13 cellular contexts compared by ENCODE assay signal in the genomic region with DNA sequence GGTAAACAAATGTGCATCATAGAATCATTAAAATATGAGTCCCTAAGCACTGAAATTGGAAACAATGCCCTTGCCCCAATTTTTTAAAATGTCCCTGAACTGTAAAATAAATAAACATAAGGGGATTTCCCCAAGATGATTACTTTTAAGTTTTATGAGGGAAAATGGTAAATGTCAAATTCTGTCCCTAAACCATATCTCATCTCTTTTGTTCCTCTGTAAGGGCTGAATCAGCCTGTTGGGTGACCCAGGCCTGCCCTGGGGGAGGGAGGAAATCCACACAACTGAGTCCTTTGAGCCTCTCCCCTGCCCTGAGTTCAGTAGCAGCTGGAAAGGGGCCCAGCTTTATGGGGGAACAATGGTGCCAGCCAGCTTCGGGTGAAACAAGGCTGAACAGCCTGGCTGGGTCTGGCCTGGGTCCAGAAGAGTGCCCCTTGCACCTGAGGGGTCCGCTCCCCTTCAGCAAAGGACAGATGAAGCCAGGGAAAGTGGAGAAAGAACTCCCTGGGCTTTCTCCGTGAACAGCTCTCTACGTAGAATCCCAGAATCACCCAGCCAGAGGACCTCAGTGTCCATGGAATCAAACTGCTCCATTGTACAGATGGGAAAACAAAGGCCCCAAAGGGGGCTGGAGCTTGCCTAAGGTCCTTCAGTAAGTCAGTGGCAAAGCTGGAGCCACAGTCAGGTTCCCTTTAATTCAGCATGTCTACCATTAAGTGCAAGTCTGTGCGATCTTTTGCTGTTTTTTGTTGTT. TPM values are rescaled to one million over a fixed set of nuclear protein-coding genes. Genes with fewer than 3 reads are reported as not detected.
DNase-seq lines count a peak whose midpoint lies in the region; ATAC-seq and TF ChIP-seq lines count a peak whose summit lies in the region.
"Had no signal": no experiment of that assay in that cellular context is flagged by ENCODE, and none has a peak within 500 bp of the region (broad histone marks: within the 10 kb centered on the region; RNA-seq: fewer than 3 reads in every experiment).

No MANE protein-coding gene starts in this region.

- H4K20me1 ChIP-seq in MM.1S (ENCODE audit: insufficient read depth, low read length): no peaks in the 10 kb centered on the region

- peak overlapping the region; percentile 91 for H3K27ac ChIP-seq in RWPE1
- no peak overlapping the region for H3K27ac ChIP-seq in MM.1S (ENCODE audit: low read length)
- H3K27ac ChIP-seq: ascending aorta, prostate gland, suprapubic skin had no signal

- no peaks in the 10 kb centered on the region for H3K36me3 ChIP-seq in MM.1S (replicated peaks; ENCODE audit: insufficient read depth, low read length)
- H3K36me3 ChIP-seq: ascending aorta, prostate gland, suprapubic skin had no signal

- H3F3A ChIP-seq in MM.1S (ENCODE audit: insufficient read depth, low read length): no peaks in the 10 kb centered on the region

- DNase-seq in COLO829 (ENCODE audit: low spot score): peak; percentile 91
- DNase-seq in RWPE1 (ENCODE audit: low spot score): peak; percentile 60
- DNase-seq in nucleus accumbens (lab: John Stamatoyannopoulos, UW): peak in 54 of 56 donors; percentile 27 to 94 (median 84)
- DNase-seq in glutamatergic neuron: no peak
- DNase-seq in GF-D8 (lab: John Stamatoyannopoulos, UW): no peak
- no peak for DNase-seq in MM.1S
- DNase-seq: NCI-H2107 had no signal

- no peaks in the 10 kb centered on the region for H3K36me3 Mint-ChIP-seq in glutamatergic neuron (ENCODE audit: unreplicated experiment)

- ATAC-seq in esophagus mucosa (peak; percentile 33), GM19455 (IDR thresholded peaks at IDR 0.05; ENCODE audit: unreplicated experiment) (no peak)

- no peak overlapping the region for H3K9ac ChIP-seq in MM.1S (ENCODE audit: low read length)

- CTCF ChIA-PET in RWPE1 (lab: Yijun Ruan, JAX): interaction anchor here (0.6 to 5.7 kb wide), 4 partner anchors 22 to 1168 kb away, joined by 3 to 38 read pairs (median 4); no protein-coding TSS in a partner anchor

- H3K4me3 Mint-ChIP-seq in glutamatergic neuron (ENCODE audit: unreplicated experiment): no peak overlapping the region
- H3K4me3 Mint-ChIP-seq: B cell had no signal

- H3K9me3 Mint-ChIP-seq in glutamatergic neuron (ENCODE audit: unreplicated experiment): no peaks in the 10 kb centered on the region

- H3K27ac Mint-ChIP-seq in glutamatergic neuron (ENCODE audit: unreplicated experiment): no peak overlapping the region
- H3K27ac Mint-ChIP-seq: B cell had no signal

- no peak overlapping the region for H2AFZ ChIP-seq in MM.1S (ENCODE audit: low read length)

- no peaks in the 10 kb centered on the region for H3K27me3 Mint-ChIP-seq in glutamatergic neuron (ENCODE audit: unreplicated experiment)
- H3K27me3 Mint-ChIP-seq: B cell had no signal

- POLR2A ChIA-PET in RWPE1 (lab: Yijun Ruan, JAX; ENCODE audit: low non-redundant PET): interaction anchor here (0.8 kb wide), 1 partner anchor 20 kb away, joined by 4 read pairs; no protein-coding TSS in a partner anchor

- H3K9me2 ChIP-seq in MM.1S (replicated peaks; ENCODE audit: insufficient read depth, low read length): no peaks in the 10 kb centered on the region

- no peaks in the 10 kb centered on the region for H3K27me3 ChIP-seq in MM.1S (replicated peaks; ENCODE audit: insufficient read depth, low read length)
- H3K27me3 ChIP-seq: ascending aorta, suprapubic skin had no signal

- H3K4me2 ChIP-seq in MM.1S (ENCODE audit: low read depth, low read length): no peak overlapping the region

- H3K79me2 ChIP-seq in MM.1S (ENCODE audit: low read length): no peaks in the 10 kb centered on the region

- no peak overlapping the region for H3K4me3 ChIP-seq in MM.1S (ENCODE audit: low read length)
- H3K4me3 ChIP-seq: ascending aorta, prostate gland, suprapubic skin had no signal

- no peaks in the 10 kb centered on the region for H3K4me1 ChIP-seq in MM.1S (ENCODE audit: low read length)
- H3K4me1 ChIP-seq: ascending aorta, prostate gland had no signal

- TF ChIP-seq CTCF in RWPE1 (conservative IDR thresholded peaks at IDR 0.05; ENCODE audit: low read depth) (no peak), glutamatergic neuron (IDR thresholded peaks at IDR 0.05; ENCODE audit: partially characterized antibody, unreplicated experiment) (no peak), MM.1S (IDR thresholded peaks at IDR 0.05; ENCODE audit: low read length) (no peak)

- no peaks in the 10 kb centered on the region for H3K9me3 ChIP-seq in MM.1S (replicated peaks; ENCODE audit: insufficient read depth, low read length)
- H3K9me3 ChIP-seq: ascending aorta, prostate gland, suprapubic skin had no signal

- no peaks in the 10 kb centered on the region for H3K4me1 Mint-ChIP-seq in glutamatergic neuron (ENCODE audit: low read depth, unreplicated experiment)

RNA-seq across cellular contexts. Expression of gene ITCH, which starts 28.2 kb away (rescaled TPM):
- total RNA-seq in esophagus mucosa (57.5 TPM), glutamatergic neuron (ENCODE audit: unreplicated experiment) (59.4 TPM)

RNA-seq across cellular contexts. Expression of gene AHCY, which starts 31.7 kb away (rescaled TPM):
- total RNA-seq in esophagus mucosa (138 TPM), glutamatergic neuron (ENCODE audit: unreplicated experiment) (97.9 TPM)

Comparison
In these comparisons a context has a peak if more than half of its experiments do, and no peak if none do; other contexts are left out.
1. DNase-seq: peak in COLO829 (single experiment), RWPE1 (single experiment) and nucleus accumbens (54 of 56); none in glutamatergic neuron (single experiment), GF-D8 (single experiment) and MM.1S (single experiment).